8 cellular contexts compared by ENCODE assay signal in genomic region chr16:68529931-68530667, GRCh38. TPM values are rescaled to one million over a fixed set of nuclear protein-coding genes. Genes with fewer than 3 reads are reported as not detected.
DNase-seq lines count a peak whose midpoint lies in the region; ATAC-seq, FAIRE-seq and TF ChIP-seq lines count a peak whose summit lies in the region.

No MANE protein-coding gene starts in this region.

- H3K9me2 ChIP-seq in hepatocyte (replicated peaks; ENCODE audit: insufficient read depth) = no peaks in the 10 kb centered on the region

- H3K79me2 ChIP-seq in astrocyte (ENCODE audit: insufficient read depth, low read length) (no peaks in the 10 kb centered on the region), hepatocyte (peaks cover 3% of the 10 kb centered on the region)

- H2AFZ ChIP-seq in astrocyte (ENCODE audit: low read depth, low read length) (peak overlapping the region; percentile 93), hepatocyte (peak overlapping the region; percentile 93)

- H3K4me2 ChIP-seq in astrocyte (ENCODE audit: low read length) = peak overlapping the region; percentile 89
- peak overlapping the region; percentile 83 for H3K4me2 ChIP-seq in hepatocyte

- H4K20me1 ChIP-seq in astrocyte (ENCODE audit: insufficient read depth, low read length) = no peaks in the 10 kb centered on the region
- H4K20me1 ChIP-seq in hepatocyte (ENCODE audit: insufficient read depth, poor library complexity, severe bottlenecking) = no peaks in the 10 kb centered on the region

- H3K4me1 Mint-ChIP-seq in astrocyte (ENCODE audit: low read depth, unreplicated experiment) = no peaks in the 10 kb centered on the region

- peaks cover 2% of the 10 kb centered on the region for H3K36me3 Mint-ChIP-seq in astrocyte (ENCODE audit: low read depth, unreplicated experiment)

- peak overlapping the region; percentile 86 for H3K4me3 Mint-ChIP-seq in astrocyte (ENCODE audit: unreplicated experiment)

- DNase-seq in G401 (ENCODE audit: low spot score) (peak; percentile 95), NCI-H1436 (lab: John Stamatoyannopoulos, UW) (peak; percentile 91), T-helper 2 cell (peak; percentile 67 to 90 (median 85)), astrocyte (ENCODE audit: low read depth) (peak; percentile 68), hepatocyte (ENCODE audit: low spot score) (peak; percentile 90), retina (peak; percentile 96)

- peaks cover 18% of the 10 kb centered on the region for H3K27me3 Mint-ChIP-seq in astrocyte (ENCODE audit: low read depth, unreplicated experiment)

- in situ Hi-C loops in G401 (cut with HindIII; ENCODE audit: low sequenced_read_pairs) = no loop called here

- H3K27me3 ChIP-seq in astrocyte (ENCODE audit: insufficient read depth, low read length) (no peaks in the 10 kb centered on the region), hepatocyte (no peaks in the 10 kb centered on the region)

- ATAC-seq in HG02571 (IDR thresholded peaks at IDR 0.05; ENCODE audit: unreplicated experiment) (peak; percentile 84), GM19455 (IDR thresholded peaks at IDR 0.05; ENCODE audit: unreplicated experiment) (no peak)

- H3K9me3 ChIP-seq in astrocyte (ENCODE audit: insufficient read depth, low read depth, low read length) (no peaks in the 10 kb centered on the region), hepatocyte (ENCODE audit: low read depth) (no peaks in the 10 kb centered on the region)

- WGBS in hepatocyte (ENCODE audit: low lambda C conversion rate, missing lambda C conversion rate) = 3% methylated on average over 51 of the region's 56 CpGs

- TF ChIP-seq CTCF in astrocyte (IDR thresholded peaks at IDR 0.05; ENCODE audit: insufficient read depth, low read depth, low read length) (no peak), hepatocyte (IDR thresholded peaks at IDR 0.05; ENCODE audit: poor library complexity) (no peak)

- H3K4me3 ChIP-seq in astrocyte (ENCODE audit: insufficient read depth, low read depth, low read length) = peak overlapping the region; percentile 68
- peak overlapping the region; percentile 69 for H3K4me3 ChIP-seq in hepatocyte

- peaks cover 10% of the 10 kb centered on the region for H3K9me3 Mint-ChIP-seq in astrocyte (ENCODE audit: unreplicated experiment)

- no peak overlapping the region for H3K27ac ChIP-seq in astrocyte (ENCODE audit: low read depth, low read length)
- H3K27ac ChIP-seq in hepatocyte = peak overlapping the region; percentile 49

- peak overlapping the region; percentile 49 for H3K9ac ChIP-seq in astrocyte (ENCODE audit: low read length)

- H3K36me3 ChIP-seq in astrocyte (ENCODE audit: insufficient read depth, low read length) = no peaks in the 10 kb centered on the region
- no peaks in the 10 kb centered on the region for H3K36me3 ChIP-seq in hepatocyte (replicated peaks; ENCODE audit: insufficient read depth, low read depth)

- H3K27ac Mint-ChIP-seq in astrocyte (ENCODE audit: unreplicated experiment) = peak overlapping the region; percentile 77

- H3K4me1 ChIP-seq in astrocyte (ENCODE audit: insufficient read depth, low read length) (peaks cover 3% of the 10 kb centered on the region), hepatocyte (ENCODE audit: insufficient read depth) (no peaks in the 10 kb centered on the region)

- FAIRE-seq in astrocyte (lab: Jason Lieb, UNC) = no peak

RNA-seq across cellular contexts. Expression of gene ZFP90, which starts 9.0 kb away (rescaled TPM):
- total RNA-seq in G401 (2014; rRNA removed; shearing (Covaris generic)) = 32.5 and 37.0 TPM in 2 replicates
- total RNA-seq in astrocyte (23.4 and 24.0 TPM in 2 replicates), hepatocyte (13.4 and 18.6 TPM in 2 replicates)
- polyA plus RNA-seq in hepatocyte = 10.9 and 14.8 TPM in 2 replicates
